In genomic region chr1:200535605-200536004, GRCh38 we compare ENCODE assay signal across 1 cellular context.
TF ChIP-seq lines count a peak whose summit lies in the region.

No MANE protein-coding gene starts in this region.

TF ChIP-seq in GM23338, 12 proteins besides CTCF, POLR2A, EP300 and RAD21 (continued from another document):
- TF ChIP-seq ZNF462 (CRISPR knock-in tag; IDR thresholded peaks at IDR 0.05) (no peak), JUNB (IDR thresholded peaks at IDR 0.05; ENCODE audit: unreplicated experiment) (no peak), ZNF114 (CRISPR knock-in tag; IDR thresholded peaks at IDR 0.05) (no peak)
